In the genomic region with DNA sequence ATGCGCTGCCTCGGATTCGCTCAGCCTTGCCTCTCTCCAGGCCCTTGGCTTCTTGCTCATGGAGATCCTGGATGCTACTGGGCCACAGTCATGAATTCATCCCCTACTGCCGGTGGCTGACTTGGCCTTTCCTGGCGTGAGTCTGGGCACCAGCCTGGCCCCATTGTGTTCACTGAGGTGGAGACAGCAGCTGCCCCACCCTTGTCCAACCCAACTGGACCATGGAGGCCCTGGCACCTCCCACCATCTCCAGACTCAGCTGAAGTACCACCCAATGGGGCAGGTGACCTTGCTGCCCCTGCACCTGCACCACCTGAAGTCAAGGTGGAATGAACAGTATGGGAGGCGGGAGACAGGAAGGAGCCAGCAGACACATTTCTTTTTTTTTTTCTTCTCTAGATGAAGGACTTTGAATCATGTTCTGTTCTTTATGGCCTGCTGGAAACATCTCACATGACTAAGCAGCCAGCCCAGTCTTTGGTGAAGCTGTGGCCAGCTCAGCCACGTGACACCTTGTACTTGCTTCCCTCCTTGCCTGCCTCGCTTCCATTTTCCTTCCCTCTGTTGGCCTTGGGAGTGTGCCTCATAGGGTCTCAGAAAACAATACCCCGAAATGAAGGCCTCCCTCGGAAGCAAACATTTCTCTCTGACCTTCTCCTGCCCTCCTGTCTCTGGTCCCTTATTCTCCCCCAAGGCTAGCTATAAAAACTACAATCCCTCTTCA, we compare ENCODE assay signal across 18 cellular contexts. TPM values are rescaled to one million over a fixed set of nuclear protein-coding genes. Genes with fewer than 3 reads are reported as not detected.
A peak's percentile ranks its signal among the peaks of the same experiment; 100 is the strongest.
DNase-seq lines count a peak whose midpoint lies in the region; ATAC-seq and TF ChIP-seq lines count a peak whose summit lies in the region.
"Had no signal": no experiment of that assay in that cellular context is flagged by ENCODE, and none has a peak within 500 bp of the region (broad histone marks: within the 10 kb centered on the region; RNA-seq: fewer than 3 reads in every experiment).

No MANE protein-coding gene starts in this region.

- H3K27ac Mint-ChIP-seq in activated CD4-positive, alpha-beta T cell treated with anti-CD3 and anti-CD28 coated beads, Interleukin-2, amount 10 ng/mL, durations not matched to agents 24 days and 14 days, result peak overlapping the region; percentile 2
- H3K27ac Mint-ChIP-seq in activated naive CD4-positive, alpha-beta T cell treated with anti-CD3 and anti-CD28 coated beads, Interleukin-2, amount 50 U/mL, for 72 hours, result no peak overlapping the region
- H3K27ac Mint-ChIP-seq: immature natural killer cell had no signal

- no peaks in the 10 kb centered on the region for H3K9me3 ChIP-seq in colonic mucosa
- H3K9me3 ChIP-seq in prostate gland, result no peaks in the 10 kb centered on the region
- H3K9me3 ChIP-seq: neutrophil had no signal

- H3K27me3 ChIP-seq in colonic mucosa (peaks cover 25% of the 10 kb centered on the region), prostate gland (replicated peaks; ENCODE audit: insufficient read depth) (peaks cover 30% of the 10 kb centered on the region)

- TF ChIP-seq CTCF in colonic mucosa (IDR thresholded peaks at IDR 0.05) (no peak), prostate gland (IDR thresholded peaks at IDR 0.05) (no peak)

- H3K9me3 Mint-ChIP-seq in activated CD4-positive, alpha-beta T cell treated with anti-CD3 and anti-CD28 coated beads, Interleukin-2, amount 10 ng/mL, durations not matched to agents 24 days and 14 days, result no peaks in the 10 kb centered on the region
- H3K9me3 Mint-ChIP-seq in activated naive CD4-positive, alpha-beta T cell treated with anti-CD3 and anti-CD28 coated beads, Interleukin-2, amount 50 U/mL, for 72 hours, result no peaks in the 10 kb centered on the region
- H3K9me3 Mint-ChIP-seq: immature natural killer cell had no signal

- no peak for TF ChIP-seq POLR2A in prostate gland (IDR thresholded peaks at IDR 0.05)

- WGBS in prostate gland, result 80% methylated on average over 10 of the region's 10 CpGs

- H3K36me3 ChIP-seq in colonic mucosa (no peaks in the 10 kb centered on the region), prostate gland (no peaks in the 10 kb centered on the region)
- H3K36me3 ChIP-seq: neutrophil had no signal

- H3K27me3 Mint-ChIP-seq in activated CD4-positive, alpha-beta T cell treated with anti-CD3 and anti-CD28 coated beads, Interleukin-2, amount 10 ng/mL, durations not matched to agents 24 days and 14 days, result peaks cover 70% of the 10 kb centered on the region

- no peak overlapping the region for H3K9ac ChIP-seq in colonic mucosa (ENCODE audit: low read depth in 2 of 2, low read length in 2 of 2)

- no peak overlapping the region for H3K27ac ChIP-seq in colonic mucosa
- no peak overlapping the region for H3K27ac ChIP-seq in prostate gland
- H3K27ac ChIP-seq: C4-2B, neutrophil had no signal

- H3K4me3 ChIP-seq in colonic mucosa, result no peak overlapping the region
- no peak overlapping the region for H3K4me3 ChIP-seq in prostate gland

- H3K4me1 Mint-ChIP-seq in activated CD4-positive, alpha-beta T cell treated with anti-CD3 and anti-CD28 coated beads, Interleukin-2, amount 10 ng/mL, durations not matched to agents 24 days and 14 days, result no peaks in the 10 kb centered on the region
- H3K4me1 Mint-ChIP-seq: immature natural killer cell had no signal

- DNase-seq in activated CD4-positive, alpha-beta T cell treated with anti-CD3 and anti-CD28 coated beads, Interleukin-2, amount 10 ng/mL, durations not matched to agents 24 days and 14 days, result no peak
- no peak for DNase-seq in activated CD4-positive, alpha-beta T cell treated with anti-CD3 and anti-CD28 coated beads for 48 hours
- peak; percentile 61 for DNase-seq in colonic mucosa
- peak; percentile 51 for DNase-seq in left kidney (ENCODE audit: low read depth, low spot score)
- no peak for DNase-seq in activated naive CD4-positive, alpha-beta T cell treated with anti-CD3 and anti-CD28 coated beads, Interleukin-2, amount 50 U/mL, for 72 hours (ENCODE audit: low spot score in 2 of 2)
- DNase-seq in prostate gland (ENCODE audit: low spot score), result no peak
- DNase-seq in NCI-H510A treated with DMSO at 0.1 percent for 48 hours (lab: John Stamatoyannopoulos, UW), result no peak
- DNase-seq: 8988T, activated gamma-delta T cell, anterior cingulate cortex, DMS79 treated with DMSO at 0.1 percent for 48 hours, immature natural killer cell, SHP77, T-helper 2 cell had no signal

- intact Hi-C loops in activated CD4-positive, alpha-beta T cell treated with anti-CD3 and anti-CD28 coated beads, Interleukin-2, amount 10 ng/mL, durations not matched to agents 24 days and 14 days (cut with micrococcal nuclease), result no loop called here
- intact Hi-C loops in colonic mucosa (cut with DNase I), result no loop called here
- intact Hi-C loops in prostate gland (cut with DNase I), result no loop called here

- H3K4me3 Mint-ChIP-seq in activated CD4-positive, alpha-beta T cell treated with anti-CD3 and anti-CD28 coated beads, Interleukin-2, amount 10 ng/mL, durations not matched to agents 24 days and 14 days, result no peak overlapping the region
- H3K4me3 Mint-ChIP-seq: immature natural killer cell had no signal

- no peak for ATAC-seq in HG03135 (IDR thresholded peaks at IDR 0.05; ENCODE audit: unreplicated experiment)
- ATAC-seq in activated naive CD4-positive, alpha-beta T cell treated with anti-CD3 and anti-CD28 coated beads, Interleukin-2, amount 50 U/mL, for 72 hours, result no peak
- ATAC-seq: activated CD4-positive, CD25-positive, alpha-beta regulatory T cell treated with anti-CD3 and anti-CD28 coated beads, Interleukin-2, amount 50 U/mL, for 24 hours had no signal

- H3K4me1 ChIP-seq in colonic mucosa (peaks cover 4% of the 10 kb centered on the region), prostate gland (replicated peaks) (peaks cover 6% of the 10 kb centered on the region)

- no peaks in the 10 kb centered on the region for H3K36me3 Mint-ChIP-seq in activated CD4-positive, alpha-beta T cell treated with anti-CD3 and anti-CD28 coated beads, Interleukin-2, amount 10 ng/mL, durations not matched to agents 24 days and 14 days (ENCODE audit: low read depth)
- H3K36me3 Mint-ChIP-seq in activated naive CD4-positive, alpha-beta T cell treated with anti-CD3 and anti-CD28 coated beads, Interleukin-2, amount 50 U/mL, for 72 hours, result no peaks in the 10 kb centered on the region
- H3K36me3 Mint-ChIP-seq: immature natural killer cell had no signal

RNA-seq across cellular contexts. Expression of a gene that starts 3.8 kb away (rescaled TPM):
- not detected in 2 replicates for total RNA-seq in activated CD4-positive, alpha-beta T cell treated with anti-CD3 and anti-CD28 coated beads, Interleukin-2, amount 10 ng/mL, durations not matched to agents 24 days and 14 days
- under 1 TPM; 0.27 to 0.42 TPM for total RNA-seq in colonic mucosa
- total RNA-seq in activated naive CD4-positive, alpha-beta T cell treated with anti-CD3 and anti-CD28 coated beads, Interleukin-2, amount 50 U/mL, for 72 hours, result not detected
- under 1 TPM; 0.05 to 0.34 TPM for total RNA-seq in prostate gland

RNA-seq across cellular contexts. Expression of a gene that starts 17.7 kb away (rescaled TPM):
- not detected in 2 replicates for total RNA-seq in activated CD4-positive, alpha-beta T cell treated with anti-CD3 and anti-CD28 coated beads, Interleukin-2, amount 10 ng/mL, durations not matched to agents 24 days and 14 days
- total RNA-seq in colonic mucosa (under 1 TPM in 1 of 2 donors, not detected in 1; 0.15 TPM), prostate gland (under 1 TPM in 1 of 2 donors, not detected in 1; 0.68 TPM)
- total RNA-seq in activated naive CD4-positive, alpha-beta T cell treated with anti-CD3 and anti-CD28 coated beads, Interleukin-2, amount 50 U/mL, for 72 hours, result under 1 TPM in 1 of 2 donors, not detected in 1; 0.31 TPM

RNA-seq across cellular contexts. Expression of a gene that starts 28.1 kb away (rescaled TPM):
- total RNA-seq in activated CD4-positive, alpha-beta T cell treated with anti-CD3 and anti-CD28 coated beads, Interleukin-2, amount 10 ng/mL, durations not matched to agents 24 days and 14 days, result not detected in 2 replicates
- total RNA-seq in colonic mucosa (under 1 TPM; 0.05 to 0.29 TPM), prostate gland (1 to 10 TPM in 1 of 2 donors, not detected in 1; 3.2 TPM)
- total RNA-seq in activated naive CD4-positive, alpha-beta T cell treated with anti-CD3 and anti-CD28 coated beads, Interleukin-2, amount 50 U/mL, for 72 hours, result not detected

RNA-seq across cellular contexts. Expression of a gene that starts 51.8 kb away (rescaled TPM):
- 6.8 and 7.6 TPM in 2 replicates for total RNA-seq in activated CD4-positive, alpha-beta T cell treated with anti-CD3 and anti-CD28 coated beads, Interleukin-2, amount 10 ng/mL, durations not matched to agents 24 days and 14 days
- total RNA-seq in colonic mucosa (10 to 100 TPM; 34.8 to 40.8 TPM), prostate gland (10 to 100 TPM; 17.4 to 18.7 TPM)
- total RNA-seq in activated naive CD4-positive, alpha-beta T cell treated with anti-CD3 and anti-CD28 coated beads, Interleukin-2, amount 50 U/mL, for 72 hours, result 1 to 10 TPM; 8.7 to 9.5 TPM

Comparison
In these comparisons a context has a peak if more than half of its experiments do, and no peak if none do; other contexts are left out.
1. DNase-seq: peak in colonic mucosa (single experiment) and left kidney (single experiment); none in activated CD4-positive, alpha-beta T cell treated with anti-CD3 and anti-CD28 coated beads, Interleukin-2, amount 10 ng/mL, durations not matched to agents 24 days and 14 days (single experiment), activated CD4-positive, alpha-beta T cell treated with anti-CD3 and anti-CD28 coated beads for 48 hours (single experiment), activated naive CD4-positive, alpha-beta T cell treated with anti-CD3 and anti-CD28 coated beads, Interleukin-2, amount 50 U/mL, for 72 hours (0 of 2), prostate gland (single experiment) and NCI-H510A treated with DMSO at 0.1 percent for 48 hours (single experiment).